In the genomic region with DNA sequence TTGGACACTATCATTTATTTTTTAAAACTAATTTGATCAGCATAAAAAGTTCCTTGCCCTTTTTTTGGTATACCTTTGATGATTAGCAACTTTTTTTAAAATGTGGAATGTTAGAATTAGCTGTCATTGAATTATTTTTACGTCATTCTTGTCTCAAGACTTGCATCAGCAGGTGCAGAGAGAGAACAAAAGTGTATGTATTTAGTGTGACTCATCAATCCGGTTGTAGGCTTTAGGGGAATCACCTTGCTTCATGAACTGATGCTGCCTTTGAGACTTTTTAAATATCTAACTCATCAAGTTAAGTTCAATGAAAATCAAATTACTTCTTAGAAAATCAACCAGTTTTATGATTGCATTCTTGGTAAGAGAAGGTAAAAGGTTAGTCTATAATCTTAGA, we compare ENCODE assay signal across 1 cellular context.
TF ChIP-seq lines count a peak whose summit lies in the region.

No MANE protein-coding gene starts in this region.

TF ChIP-seq in endothelial cell of umbilical vein, 7 proteins besides CTCF, POLR2A, EP300 and RAD21:
- TF ChIP-seq POLR2AphosphoS5 (IDR thresholded peaks at IDR 0.05; ENCODE audit: insufficient read depth, low read depth, low read length) (no peak), FOS (IDR thresholded peaks at IDR 0.05; ENCODE audit: borderline replicate concordance, insufficient read depth, low read length) (no peak), EZH2 (IDR thresholded peaks at IDR 0.05; ENCODE audit: borderline replicate concordance, low read depth, low read length, severe bottlenecking) (no peak), JUN (IDR thresholded peaks at IDR 0.05; ENCODE audit: borderline replicate concordance, insufficient read depth, insufficient read length, low read depth) (no peak), MYC (IDR thresholded peaks at IDR 0.05; ENCODE audit: low read depth, low read length) (no peak), GATA2 (IDR thresholded peaks at IDR 0.05; ENCODE audit: insufficient read depth, insufficient read length, low read depth, low read length) (no peak)
- TF ChIP-seq, protein P1, sequence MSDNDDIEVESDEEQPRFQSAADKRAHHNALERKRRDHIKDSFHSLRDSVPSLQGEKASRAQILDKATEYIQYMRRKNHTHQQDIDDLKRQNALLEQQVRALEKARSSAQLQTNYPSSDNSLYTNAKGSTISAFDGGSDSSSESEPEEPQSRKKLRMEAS (IDR thresholded peaks at IDR 0.05; ENCODE audit: insufficient read depth, insufficient read length): no peak
